In genomic region chr1:39960461-39960958, GRCh38 we compare ENCODE assay signal across 8 cellular contexts. TPM values are rescaled to one million over a fixed set of nuclear protein-coding genes. Genes with fewer than 3 reads are reported as not detected.
DNase-seq lines count a peak whose midpoint lies in the region; ATAC-seq and TF ChIP-seq lines count a peak whose summit lies in the region.

No MANE protein-coding gene starts in this region.

- no peaks in the 10 kb centered on the region for H3K27me3 ChIP-seq in prostate gland (replicated peaks; ENCODE audit: insufficient read depth)

- CTCF ChIA-PET in activated naive CD4-positive, alpha-beta T cell treated with anti-CD3 and anti-CD28 coated beads, Interleukin-2, amount 10 ng/mL, durations not matched to agents 7 days and 5 days (lab: Charles Lee), result interaction anchor here (3.0 kb wide), 1 partner anchor 11 kb away, joined by 11 read pairs; no protein-coding TSS in a partner anchor
- CTCF ChIA-PET in MCF 10A (lab: Yijun Ruan, JAX), result interaction anchor here (0.9 to 4.3 kb wide), 4 partner anchors 8 to 158 kb away, joined by 3 to 18 read pairs (median 9); no protein-coding TSS in a partner anchor

- TF ChIP-seq CTCF in MCF 10A (IDR thresholded peaks at IDR 0.05; ENCODE audit: unreplicated experiment), result no peak
- no peak for TF ChIP-seq CTCF in prostate gland (IDR thresholded peaks at IDR 0.05)

- POLR2A ChIA-PET in MCF 10A (lab: Yijun Ruan, JAX), result interaction anchor here (1.0 to 8.0 kb wide), 5 partner anchors 9 to 42 kb away, joined by 4 to 139 read pairs (median 17); no protein-coding TSS in a partner anchor

- peak overlapping the region; percentile 85 for H3K27ac Mint-ChIP-seq in activated naive CD4-positive, alpha-beta T cell treated with anti-CD3 and anti-CD28 coated beads, Interleukin-2, amount 10 ng/mL, durations not matched to agents 7 days and 5 days
- H3K27ac Mint-ChIP-seq in MCF 10A (ENCODE audit: low read depth, unreplicated experiment), result peak overlapping the region; percentile 39

- peak; percentile 64 for DNase-seq in activated naive CD4-positive, alpha-beta T cell treated with anti-CD3 and anti-CD28 coated beads, Interleukin-2, amount 10 ng/mL, durations not matched to agents 7 days and 5 days
- DNase-seq in activated naive CD4-positive, alpha-beta T cell treated with anti-CD3 and anti-CD28 coated beads, Interleukin-2, amount 50 U/mL, for 16 hours, result no peak
- DNase-seq in NCI-H460 (ENCODE audit: extremely low read depth, low read depth) (peak; percentile 14), MCF 10A (ENCODE audit: unreplicated experiment) (peak; percentile 84), prostate gland (ENCODE audit: low spot score) (peak; percentile 46), retina (no peak)

- intact Hi-C loops in MCF 10A (cut with micrococcal nuclease) (no loop called here), prostate gland (cut with DNase I) (no loop called here)

- H3K36me3 ChIP-seq in prostate gland, result no peaks in the 10 kb centered on the region

- H3K4me1 ChIP-seq in prostate gland (replicated peaks), result peaks cover 7% of the 10 kb centered on the region

- no peaks in the 10 kb centered on the region for H3K36me3 Mint-ChIP-seq in activated naive CD4-positive, alpha-beta T cell treated with anti-CD3 and anti-CD28 coated beads, Interleukin-2, amount 10 ng/mL, durations not matched to agents 7 days and 5 days
- H3K36me3 Mint-ChIP-seq in MCF 10A (ENCODE audit: insufficient read depth, unreplicated experiment), result peaks cover 85% of the 10 kb centered on the region

- H3K9me3 Mint-ChIP-seq in activated naive CD4-positive, alpha-beta T cell treated with anti-CD3 and anti-CD28 coated beads, Interleukin-2, amount 10 ng/mL, durations not matched to agents 7 days and 5 days, result no peaks in the 10 kb centered on the region
- H3K9me3 Mint-ChIP-seq in MCF 10A (ENCODE audit: unreplicated experiment), result no peaks in the 10 kb centered on the region

- BruUV-seq in MCF 10A (replicated peaks; lab: Mats Ljungman, UMichigan), result no TSS peak

- no peak overlapping the region for H3K27ac ChIP-seq in prostate gland

- WGBS in prostate gland, result 25% methylated on average over 12 of the region's 12 CpGs

- peak; percentile 64 for ATAC-seq in HG03135 (IDR thresholded peaks at IDR 0.05; ENCODE audit: unreplicated experiment)
- ATAC-seq in HG03520 (IDR thresholded peaks at IDR 0.05; ENCODE audit: unreplicated experiment), result no peak

- H3K4me1 Mint-ChIP-seq in activated naive CD4-positive, alpha-beta T cell treated with anti-CD3 and anti-CD28 coated beads, Interleukin-2, amount 10 ng/mL, durations not matched to agents 7 days and 5 days, result peaks cover 36% of the 10 kb centered on the region
- H3K4me1 Mint-ChIP-seq in MCF 10A (ENCODE audit: insufficient read depth, unreplicated experiment), result peaks cover 28% of the 10 kb centered on the region

- peak overlapping the region; percentile 33 for H3K4me3 Mint-ChIP-seq in activated naive CD4-positive, alpha-beta T cell treated with anti-CD3 and anti-CD28 coated beads, Interleukin-2, amount 10 ng/mL, durations not matched to agents 7 days and 5 days
- no peak overlapping the region for H3K4me3 Mint-ChIP-seq in MCF 10A (ENCODE audit: unreplicated experiment)

- H3K9me3 ChIP-seq in prostate gland, result no peaks in the 10 kb centered on the region

- TF ChIP-seq POLR2A in prostate gland (IDR thresholded peaks at IDR 0.05), result peak; percentile 25

- no peak overlapping the region for H3K4me3 ChIP-seq in prostate gland

- H3K27me3 Mint-ChIP-seq in activated naive CD4-positive, alpha-beta T cell treated with anti-CD3 and anti-CD28 coated beads, Interleukin-2, amount 10 ng/mL, durations not matched to agents 7 days and 5 days, result peaks cover 17% of the 10 kb centered on the region
- no peaks in the 10 kb centered on the region for H3K27me3 Mint-ChIP-seq in MCF 10A (ENCODE audit: insufficient read depth, unreplicated experiment)

RNA-seq across cellular contexts. Expression of gene MFSD2A, which starts 5.6 kb away (rescaled TPM):
- total RNA-seq in NCI-H460 (2014; rRNA removed; shearing (Covaris generic)), result 2.8 and 3.0 TPM in 2 replicates
- polyA plus RNA-seq in NCI-H460 (2014; cell fraction: nucleus; rRNA removed), result 7.5 and 11.6 TPM in 2 replicates
- total RNA-seq in MCF 10A (2022), result 49.1 and 52.9 TPM in 2 replicates
- 100 to 1,000 TPM in 1 of 2 donors, 1 to 10 TPM in 1; 1.1 to 135 TPM for total RNA-seq in prostate gland

RNA-seq across cellular contexts. Expression of gene MYCL, which starts 58.8 kb away (rescaled TPM):
- total RNA-seq in NCI-H460 (2014; rRNA removed; shearing (Covaris generic)), result 0.77 and 0.89 TPM in 2 replicates
- 0.17 and 0.36 TPM in 2 replicates for polyA plus RNA-seq in NCI-H460 (2014; cell fraction: nucleus; rRNA removed)
- total RNA-seq in MCF 10A (2022) (0.63 and 1.1 TPM in 2 replicates), prostate gland (10 to 100 TPM; 14.5 to 19.7 TPM)

Comparison
In these comparisons a context has a peak if more than half of its experiments do, and no peak if none do; other contexts are left out.
1. DNase-seq: peak in activated naive CD4-positive, alpha-beta T cell treated with anti-CD3 and anti-CD28 coated beads, Interleukin-2, amount 10 ng/mL, durations not matched to agents 7 days and 5 days (single experiment), NCI-H460 (single experiment), MCF 10A (single experiment) and prostate gland (single experiment); none in activated naive CD4-positive, alpha-beta T cell treated with anti-CD3 and anti-CD28 coated beads, Interleukin-2, amount 50 U/mL, for 16 hours (single experiment) and retina (single experiment).